ENCODE assay signal across 8 cellular contexts in the genomic region with DNA sequence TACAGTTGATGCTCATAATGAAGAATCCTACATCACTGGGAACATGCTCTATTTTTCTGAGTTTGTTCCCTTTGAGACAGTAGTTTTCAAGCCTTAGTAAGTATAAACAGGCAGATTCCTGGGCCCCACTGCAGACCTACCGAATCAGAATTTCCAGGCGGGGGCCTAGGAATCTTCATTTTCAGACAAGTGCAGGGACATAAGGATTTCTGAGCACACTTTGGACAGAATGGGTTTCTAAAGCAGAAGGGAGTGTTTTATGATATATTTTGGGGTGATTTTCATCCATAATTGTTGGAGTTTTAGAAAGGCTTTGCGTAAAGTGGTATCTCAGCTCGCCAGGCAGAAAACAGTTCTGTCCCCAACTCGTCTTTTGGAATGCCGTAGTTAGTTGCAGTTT. TPM values are rescaled to one million over a fixed set of nuclear protein-coding genes. Genes with fewer than 3 reads are reported as not detected.
DNase-seq lines count a peak whose midpoint lies in the region; ATAC-seq, FAIRE-seq and TF ChIP-seq lines count a peak whose summit lies in the region.
"Not testable (repeated sequence)": the region's sequence is repeated elsewhere in the genome, so short reads cannot be mapped to it uniquely, and the experiment has no call there.

No MANE protein-coding gene starts in this region.

- not testable (repeated sequence) for TF ChIP-seq CTCF in CD4-positive, alpha-beta T cell (IDR thresholded peaks at IDR 0.05); HEK293 (tag by site-specific recombination; IDR thresholded peaks at IDR 0.05); activated CD8-positive, alpha-beta T cell treated with anti-CD3 and anti-CD28 coated beads for 36 hours (IDR thresholded peaks at IDR 0.05); K562 (IDR thresholded peaks at IDR 0.05 in 2 of 3, conservative IDR thresholded peaks at IDR 0.05 in 1 of 3; ENCODE audit: insufficient read depth in 2 of 3, low read depth in 1 of 3, low read length in 3 of 3); fibroblast of the aortic adventitia (IDR thresholded peaks at IDR 0.05; ENCODE audit: insufficient read depth, low read length); natural killer cell (IDR thresholded peaks at IDR 0.05)

- peak overlapping the region; percentile 57 for H3K4me3 Mint-ChIP-seq in CD4-positive, alpha-beta T cell
- H3K4me3 Mint-ChIP-seq in activated CD8-positive, alpha-beta T cell treated with anti-CD3 and anti-CD28 coated beads for 36 hours, result peak overlapping the region; percentile 62
- H3K4me3 Mint-ChIP-seq in natural killer cell, result peak overlapping the region; percentile 46
- H3K4me3 Mint-ChIP-seq in stimulated activated naive B cell treated with anti-CD40 and anti-IgM and Interleukin-4, amounts not matched to agents 10 μg/mL and 1 μg/mL and 100 μg/mL, for 72 hours, result peak overlapping the region; percentile 12 to 33

- TSS peak; percentile 38 for BruUV-seq in K562 (replicated peaks; lab: Mats Ljungman, UMichigan)

- H3K4me2 ChIP-seq in K562 (ENCODE audit: insufficient read depth, low read length), result peak overlapping the region; percentile 82; the same call in 1 of the 2 replicates

- POLR2A ChIA-PET in CD4-positive, alpha-beta T cell (lab: Charles Lee); HEK293 (lab: Yijun Ruan, JAX); activated CD8-positive, alpha-beta T cell treated with anti-CD3 and anti-CD28 coated beads for 36 hours (lab: Charles Lee): not testable (repeated sequence)
- POLR2A ChIA-PET in K562 (lab: Yijun Ruan, JAX), result interaction anchor here (1.2 kb wide), 1 partner anchor 10 kb away, joined by 3 read pairs; no protein-coding TSS in a partner anchor

- TF ChIP-seq EP300 in K562 (IDR thresholded peaks at IDR 0.05; ENCODE audit: low read length), result not testable (repeated sequence)

- not testable (repeated sequence) for FAIRE-seq in K562 (lab: Jason Lieb, UNC)

- not testable (repeated sequence) for ATAC-seq in CD4-positive, alpha-beta T cell (ENCODE audit: poor library complexity); activated CD8-positive, alpha-beta T cell treated with anti-CD3 and anti-CD28 coated beads for 36 hours; natural killer cell; stimulated activated naive B cell treated with anti-CD40 and anti-IgM and Interleukin-4, amounts not matched to agents 10 μg/mL and 1 μg/mL and 100 μg/mL, for 72 hours (replicated peaks)
- ATAC-seq in K562, result peak; percentile 19

- not testable (repeated sequence) for DNase-seq in CD4-positive, alpha-beta T cell; activated CD8-positive, alpha-beta T cell treated with anti-CD3 and anti-CD28 coated beads for 36 hours; K562 (ENCODE audit: extremely low read depth in 1 of 4, low spot score in 3 of 4); fibroblast of the aortic adventitia (ENCODE audit: low read depth); natural killer cell; stimulated activated naive B cell treated with anti-CD40 and anti-IgM and Interleukin-4, amounts not matched to agents 10 μg/mL and 1 μg/mL and 100 μg/mL, for 72 hours
- DNase-seq in OCI-M1 (lab: John Stamatoyannopoulos, UW), result peak; percentile 43

- peaks cover 57% of the 10 kb centered on the region for H3K79me2 ChIP-seq in K562 (ENCODE audit: control insufficient read depth, insufficient read depth, low read length)

- not testable (repeated sequence) for H3K9me3 ChIP-seq in CD4-positive, alpha-beta T cell (ENCODE audit: control insufficient read depth, low read length); HEK293 (ENCODE audit: control insufficient read depth, insufficient read depth, low read depth, low read length); K562 (replicated peaks; ENCODE audit: control insufficient read depth, insufficient read depth, low read depth, low read length)

- peaks cover 34% of the 10 kb centered on the region for H3K4me1 Mint-ChIP-seq in CD4-positive, alpha-beta T cell (ENCODE audit: low read depth)
- peaks cover 28% of the 10 kb centered on the region for H3K4me1 Mint-ChIP-seq in activated CD8-positive, alpha-beta T cell treated with anti-CD3 and anti-CD28 coated beads for 36 hours (ENCODE audit: low read depth)
- H3K4me1 Mint-ChIP-seq in natural killer cell, result peaks cover 30 to 33% of the 10 kb centered on the region in 2 donors
- peaks cover 9 to 19% of the 10 kb centered on the region in 2 donors for H3K4me1 Mint-ChIP-seq in stimulated activated naive B cell treated with anti-CD40 and anti-IgM and Interleukin-4, amounts not matched to agents 10 μg/mL and 1 μg/mL and 100 μg/mL, for 72 hours

- H3K9me3 Mint-ChIP-seq in CD4-positive, alpha-beta T cell; activated CD8-positive, alpha-beta T cell treated with anti-CD3 and anti-CD28 coated beads for 36 hours; natural killer cell; stimulated activated naive B cell treated with anti-CD40 and anti-IgM and Interleukin-4, amounts not matched to agents 10 μg/mL and 1 μg/mL and 100 μg/mL, for 72 hours: not testable (repeated sequence)

- CTCF ChIA-PET in CD4-positive, alpha-beta T cell (lab: Charles Lee); HEK293 (lab: Yijun Ruan, JAX); activated CD8-positive, alpha-beta T cell treated with anti-CD3 and anti-CD28 coated beads for 36 hours (lab: Charles Lee); K562 (lab: Yijun Ruan, JAX; ENCODE audit: low intra/inter-chr PET ratio): not testable (repeated sequence)

- not testable (repeated sequence) for H4K20me1 ChIP-seq in K562 (replicated peaks; ENCODE audit: control insufficient read depth, insufficient read depth, low read length)

- peak overlapping the region; percentile 61 for H3K27ac Mint-ChIP-seq in CD4-positive, alpha-beta T cell
- peak overlapping the region; percentile 39 for H3K27ac Mint-ChIP-seq in activated CD8-positive, alpha-beta T cell treated with anti-CD3 and anti-CD28 coated beads for 36 hours
- H3K27ac Mint-ChIP-seq in natural killer cell, result peak overlapping the region; percentile 48 to 54
- not testable (repeated sequence) for H3K27ac Mint-ChIP-seq in stimulated activated naive B cell treated with anti-CD40 and anti-IgM and Interleukin-4, amounts not matched to agents 10 μg/mL and 1 μg/mL and 100 μg/mL, for 72 hours

- TF ChIP-seq RAD21 in K562 (CRISPR knock-in tag; conservative IDR thresholded peaks at IDR 0.05 in 1 of 2, IDR thresholded peaks at IDR 0.05 in 1 of 2), result not testable (repeated sequence)

- 0% methylated on average over 4 of the region's 6 CpGs for WGBS in K562 (ENCODE audit: insufficient coverage, low coverage, missing lambda C conversion rate)

- intact Hi-C loops in CD4-positive, alpha-beta T cell (cut with DNase I, micrococcal nuclease), result loop anchor here (2.0 to 10.0 kb wide), 3 partner anchors 43 to 179 kb away; a partner anchor contains a TSS
- intact Hi-C loops in activated CD8-positive, alpha-beta T cell treated with anti-CD3 and anti-CD28 coated beads for 36 hours (cut with micrococcal nuclease), result not testable (repeated sequence)
- intact Hi-C loops in K562 (cut with micrococcal nuclease), result loop anchor here (5.0 kb wide), 1 partner anchor 124 kb away; a partner anchor contains a TSS
- intact Hi-C loops in natural killer cell (cut with micrococcal nuclease), result loop anchor here (2.0 to 5.0 kb wide), 3 partner anchors 41 to 174 kb away; a partner anchor contains a TSS

- in situ Hi-C loops in K562 (cut with MboI), result not testable (repeated sequence)

- H3K9ac ChIP-seq in K562 (ENCODE audit: insufficient read depth in 1 of 2, low read depth in 2 of 2, low read length in 2 of 2), result peak overlapping the region in 1 of 2 experiments; percentile 67; a peak in 2 of 4 replicates

- H3K27me3 Mint-ChIP-seq in CD4-positive, alpha-beta T cell; natural killer cell (ENCODE audit: low read depth in 2 of 2): not testable (repeated sequence)
- H3K27me3 Mint-ChIP-seq in activated CD8-positive, alpha-beta T cell treated with anti-CD3 and anti-CD28 coated beads for 36 hours, result peaks cover 21% of the 10 kb centered on the region
- H3K27me3 Mint-ChIP-seq in stimulated activated naive B cell treated with anti-CD40 and anti-IgM and Interleukin-4, amounts not matched to agents 10 μg/mL and 1 μg/mL and 100 μg/mL, for 72 hours, result peaks cover 0 to 19% of the 10 kb centered on the region in 2 donors

- peaks cover 11% of the 10 kb centered on the region; the same call in 1 of the 2 replicates for H3K4me1 ChIP-seq in HEK293 (ENCODE audit: control insufficient read depth, insufficient read depth, low read length)
- H3K4me1 ChIP-seq in K562 (replicated peaks in 1 of 2; ENCODE audit: control insufficient read depth in 2 of 2, insufficient read depth in 2 of 2, low read length in 2 of 2), result peaks cover 6 to 10% of the 10 kb centered on the region in 2 experiments; a peak in 4 of 5 replicates

- not testable (repeated sequence) for H2AFZ ChIP-seq in K562 (ENCODE audit: low read depth, low read length)

- not testable (repeated sequence) for H3K27me3 ChIP-seq in CD4-positive, alpha-beta T cell (ENCODE audit: control insufficient read depth, insufficient read depth, low read length); K562 (ENCODE audit: control insufficient read depth in 2 of 2, insufficient read depth in 2 of 2, low read length in 2 of 2)

- not testable (repeated sequence) for H3K9me1 ChIP-seq in K562 (ENCODE audit: control insufficient read depth, insufficient read depth, low read length)

- not testable (repeated sequence) for TF ChIP-seq POLR2A in K562 (conservative IDR thresholded peaks at IDR 0.05)

- peaks cover 46% of the 10 kb centered on the region for H3K36me3 Mint-ChIP-seq in CD4-positive, alpha-beta T cell (ENCODE audit: low read depth)
- H3K36me3 Mint-ChIP-seq in activated CD8-positive, alpha-beta T cell treated with anti-CD3 and anti-CD28 coated beads for 36 hours (ENCODE audit: low read depth), result peaks cover 33% of the 10 kb centered on the region
- H3K36me3 Mint-ChIP-seq in natural killer cell, result not testable (repeated sequence)
- peaks cover 17 to 19% of the 10 kb centered on the region in 2 donors for H3K36me3 Mint-ChIP-seq in stimulated activated naive B cell treated with anti-CD40 and anti-IgM and Interleukin-4, amounts not matched to agents 10 μg/mL and 1 μg/mL and 100 μg/mL, for 72 hours

- H3K27ac ChIP-seq in CD4-positive, alpha-beta T cell (ENCODE audit: low read depth, low read length); HEK293 (ENCODE audit: extremely low read depth, low read depth, low read length): not testable (repeated sequence)
- peak overlapping the region; percentile 71 for H3K27ac ChIP-seq in K562 (ENCODE audit: extremely low read depth, low read depth, low read length)

- H3K36me3 ChIP-seq in HEK293 (ENCODE audit: control insufficient read depth in 2 of 2, insufficient read depth in 1 of 2, low read length in 2 of 2) (peaks cover 39 to 45% of the 10 kb centered on the region in 2 experiments), K562 (ENCODE audit: control insufficient read depth, insufficient read depth, low read length) (peaks cover 46% of the 10 kb centered on the region)

- H3K4me3 ChIP-seq in HEK293 (ENCODE audit: low read depth, low read length) (peak overlapping the region; percentile 37), K562 (peak overlapping the region; percentile 44), fibroblast of the aortic adventitia (ENCODE audit: low read depth, low read length) (peak overlapping the region; percentile 18)

RNA-seq across cellular contexts. Expression of a gene that starts 1.4 kb away (rescaled TPM):
- 10 to 100 TPM; 11.7 to 12.5 TPM for total RNA-seq in CD4-positive, alpha-beta T cell
- total RNA-seq in activated CD8-positive, alpha-beta T cell treated with anti-CD3 and anti-CD28 coated beads for 36 hours, result 10 to 100 TPM; 16.0 to 18.7 TPM
- 9.7 and 51.7 TPM in 2 replicates for total RNA-seq in K562 (2011; cell fraction: chromatin; rRNA removed; ENCODE audit: low replicate concordance)
- 6.2 and 8.0 TPM in 2 replicates for total RNA-seq in K562 (2011; cell fraction: nucleolus; rRNA removed)
- total RNA-seq in K562 (2011; cell fraction: nucleoplasm; rRNA removed), result 13.3 and 20.0 TPM in 2 replicates
- 21.2 and 26.1 TPM in 2 replicates for total RNA-seq in K562 (2014; rRNA removed)
- total RNA-seq in K562 (2014; rRNA removed; fragmentation: Illumina TruSeq; extraction: Trizol), result 43.6 and 53.4 TPM in 2 replicates
- total RNA-seq in K562 (2015; rRNA removed; fragmentation: Illumina TruSeq; extraction: Trizol), result 32.8 and 37.6 TPM in 2 replicates
- total RNA-seq in K562 (2021), result 29.1 and 29.5 TPM in 2 replicates
- polyA plus RNA-seq in K562 (2011; rRNA removed), result 17.3 and 24.7 TPM in 2 replicates
- 2.2 and 4.3 TPM in 2 replicates for polyA plus RNA-seq in K562 (2011; cell fraction: cytosol; rRNA removed)
- 6.7 and 7.0 TPM in 2 replicates for polyA plus RNA-seq in K562 (2011; cell fraction: nucleus; rRNA removed)
- polyA plus RNA-seq in K562 (2012), result 13.7 and 16.9 TPM in 2 replicates
- 25.5 and 31.1 TPM in 2 replicates for polyA plus RNA-seq in K562 (2014; fragmentation: Illumina TruSeq; extraction: Trizol)
- polyA plus RNA-seq in K562 (2014; fragmentation: Nextera tagmentation; extraction: Ambion mirVana), result 10 to 100 TPM; 27.2 to 34.0 TPM
- polyA plus RNA-seq in K562 (2014; rRNA removed), result 23.4 and 24.1 TPM in 2 replicates
- 27.6 and 32.5 TPM in 2 replicates for polyA minus RNA-seq in K562 (2011; rRNA and poly(A)+ RNA removed)
- polyA minus RNA-seq in K562 (2011; cell fraction: cytosol; rRNA and poly(A)+ RNA removed), result 22.6 and 24.5 TPM in 2 replicates
- 10.5 and 18.7 TPM in 2 replicates for polyA minus RNA-seq in K562 (2011; cell fraction: nucleus; rRNA and poly(A)+ RNA removed)
- 9.7 and 26.2 TPM in 2 replicates for total RNA-seq in fibroblast of the aortic adventitia (ENCODE audit: low replicate concordance)
- total RNA-seq in natural killer cell, result 10 to 100 TPM; 11.2 to 14.2 (median 12.3) TPM

RNA-seq across cellular contexts. Expression of a gene that starts 42.1 kb away (rescaled TPM):
- 100 to 1,000 TPM; 124 to 132 TPM for total RNA-seq in CD4-positive, alpha-beta T cell
- 10 to 100 TPM; 44.4 to 46.8 TPM for total RNA-seq in activated CD8-positive, alpha-beta T cell treated with anti-CD3 and anti-CD28 coated beads for 36 hours
- 123 and 395 TPM in 2 replicates for total RNA-seq in K562 (2011; cell fraction: chromatin; rRNA removed; ENCODE audit: low replicate concordance)
- 78.0 and 120 TPM in 2 replicates for total RNA-seq in K562 (2011; cell fraction: nucleolus; rRNA removed)
- 158 and 184 TPM in 2 replicates for total RNA-seq in K562 (2011; cell fraction: nucleoplasm; rRNA removed)
- 38.3 and 47.2 TPM in 2 replicates for total RNA-seq in K562 (2014; rRNA removed)
- total RNA-seq in K562 (2014; rRNA removed; fragmentation: Illumina TruSeq; extraction: Trizol), result 72.3 and 88.0 TPM in 2 replicates
- total RNA-seq in K562 (2015; rRNA removed; fragmentation: Illumina TruSeq; extraction: Trizol), result 53.3 and 55.5 TPM in 2 replicates
- total RNA-seq in K562 (2021), result 56.2 and 58.4 TPM in 2 replicates
- polyA plus RNA-seq in K562 (2011; rRNA removed), result 67.3 and 74.3 TPM in 2 replicates
- 10.6 and 21.5 TPM in 2 replicates for polyA plus RNA-seq in K562 (2011; cell fraction: cytosol; rRNA removed)
- polyA plus RNA-seq in K562 (2011; cell fraction: nucleus; rRNA removed), result 57.8 and 70.7 TPM in 2 replicates
- 16.8 and 21.0 TPM in 2 replicates for polyA plus RNA-seq in K562 (2012)
- 29.5 and 34.4 TPM in 2 replicates for polyA plus RNA-seq in K562 (2014; fragmentation: Illumina TruSeq; extraction: Trizol)
- 10 to 100 TPM; 16.1 to 17.3 TPM for polyA plus RNA-seq in K562 (2014; fragmentation: Nextera tagmentation; extraction: Ambion mirVana)
- 23.0 and 27.1 TPM in 2 replicates for polyA plus RNA-seq in K562 (2014; rRNA removed)
- polyA minus RNA-seq in K562 (2011; rRNA and poly(A)+ RNA removed), result 196 and 226 TPM in 2 replicates
- 44.8 and 52.7 TPM in 2 replicates for polyA minus RNA-seq in K562 (2011; cell fraction: cytosol; rRNA and poly(A)+ RNA removed)
- polyA minus RNA-seq in K562 (2011; cell fraction: nucleus; rRNA and poly(A)+ RNA removed), result 127 and 217 TPM in 2 replicates
- total RNA-seq in fibroblast of the aortic adventitia (ENCODE audit: low replicate concordance), result 70.4 and 77.5 TPM in 2 replicates
- total RNA-seq in natural killer cell, result 100 to 1,000 TPM; 121 to 131 (median 122) TPM
